In the genomic region with DNA sequence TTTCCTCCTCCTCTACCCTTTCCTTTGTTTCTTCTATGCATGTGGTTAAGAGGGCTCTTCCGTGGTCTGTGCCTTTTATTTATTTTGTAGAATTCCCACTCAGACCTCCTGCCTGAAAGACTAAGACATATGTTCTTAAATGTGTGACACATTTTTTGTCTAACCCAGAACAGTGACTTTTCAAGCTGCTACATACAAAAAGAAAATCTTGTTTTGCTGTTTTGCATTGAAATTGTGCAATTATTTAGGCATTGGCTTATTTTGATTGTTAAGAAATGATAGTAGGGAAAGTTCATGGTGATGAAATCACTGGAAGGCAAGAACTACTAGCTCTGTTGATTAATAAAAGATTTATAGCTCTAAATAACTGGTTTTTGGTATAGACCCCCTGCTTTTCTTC, we compare ENCODE assay signal across 19 cellular contexts.
A peak's percentile ranks its signal among the peaks of the same experiment; 100 is the strongest.
DNase-seq lines count a peak whose midpoint lies in the region; ATAC-seq and TF ChIP-seq lines count a peak whose summit lies in the region.
"Had no signal": no experiment of that assay in that cellular context is flagged by ENCODE, and none has a peak within 500 bp of the region (broad histone marks: within the 10 kb centered on the region; RNA-seq: fewer than 3 reads in every experiment).

No MANE protein-coding gene starts in this region.

- no peak overlapping the region for H3K4ac ChIP-seq in mesenchymal stem cell (ENCODE audit: low read depth in 1 of 2, low read length in 2 of 2)

- H3K23ac ChIP-seq in mesenchymal stem cell (ENCODE audit: low read length in 2 of 2): no peak overlapping the region

- intact Hi-C loops in CD14-positive monocyte (cut with micrococcal nuclease) (no loop called here), PC-9 (cut with micrococcal nuclease; ENCODE audit: unreplicated experiment) (no loop called here), left cardiac atrium (cut with DNase I) (no loop called here)

- H4K20me1 ChIP-seq in PC-9 (ENCODE audit: insufficient read depth): no peaks in the 10 kb centered on the region

- H3K9ac ChIP-seq in mesenchymal stem cell (ENCODE audit: low read length): no peak overlapping the region

- peaks cover 33% of the 10 kb centered on the region for H3K4me1 Mint-ChIP-seq in CD14-positive monocyte

- H3K27me3 Mint-ChIP-seq in CD14-positive monocyte (ENCODE audit: low read depth in 3 of 3): peaks cover 0 to 3% (median 0%) of the 10 kb centered on the region in 3 donors

- H2AFZ ChIP-seq in PC-9: no peak overlapping the region
- H2AFZ ChIP-seq in mesenchymal stem cell (ENCODE audit: low read depth, low read length): no peak overlapping the region

- no peak overlapping the region for H3K4me3 Mint-ChIP-seq in CD14-positive monocyte
- H3K4me3 Mint-ChIP-seq: stimulated activated effector memory CD8-positive, alpha-beta T cell treated with anti-CD3 and anti-CD28 coated beads, Interleukin-12 subunit alpha, Interleukin-12 subunit beta, amount 100 ng/mL, for 72 hours; T-helper 2 cell treated with Interferon-gamma antibody and Interleukin-4, amounts not matched to agents 5 μg/mL and 100 μg/mL, for 36 hours had no signal

- H3K9me3 ChIP-seq in PC-9 (ENCODE audit: insufficient read depth, low read depth) (no peaks in the 10 kb centered on the region), mesenchymal stem cell (ENCODE audit: control insufficient read depth, low read length) (no peaks in the 10 kb centered on the region)
- H3K9me3 ChIP-seq: ascending aorta, gastrocnemius medialis, neutrophil, sigmoid colon had no signal

- BruUV-seq in PC-9 (replicated peaks; lab: Mats Ljungman, UMichigan): no TSS peak

- H2BK15ac ChIP-seq in mesenchymal stem cell (ENCODE audit: low read depth, poor library complexity, severe bottlenecking): no peak overlapping the region

- peaks cover 38 to 73% of the 10 kb centered on the region in 2 donors for H3K36me3 Mint-ChIP-seq in CD14-positive monocyte

- H3K9me3 Mint-ChIP-seq in CD14-positive monocyte: no peaks in the 10 kb centered on the region
- H3K9me3 Mint-ChIP-seq: stimulated activated effector memory CD8-positive, alpha-beta T cell treated with anti-CD3 and anti-CD28 coated beads, Interleukin-12 subunit alpha, Interleukin-12 subunit beta, amount 100 ng/mL, for 72 hours; T-helper 2 cell treated with Interferon-gamma antibody and Interleukin-4, amounts not matched to agents 5 μg/mL and 100 μg/mL, for 36 hours had no signal

- WGBS in mesenchymal stem cell: no CpG with 5 or more reads among the region's 1 CpG

- no peak overlapping the region for H4K91ac ChIP-seq in mesenchymal stem cell (ENCODE audit: low read length)

- H3K4me1 ChIP-seq in PC-9 (replicated peaks; ENCODE audit: insufficient read depth): peaks cover 11% of the 10 kb centered on the region
- peaks cover 4% of the 10 kb centered on the region for H3K4me1 ChIP-seq in mesenchymal stem cell (ENCODE audit: control insufficient read depth, insufficient read depth, low read depth, low read length)
- H3K4me1 ChIP-seq: ascending aorta had no signal

- no peak overlapping the region for H4K8ac ChIP-seq in mesenchymal stem cell (ENCODE audit: low read length)

- peak overlapping the region; percentile 50 for H3K27ac ChIP-seq in PC-9
- peak overlapping the region; percentile 9 to 46 for H3K27ac ChIP-seq in coronary artery
- no peak overlapping the region for H3K27ac ChIP-seq in mesenchymal stem cell (ENCODE audit: low read length, poor library complexity, severe bottlenecking)
- H3K27ac ChIP-seq: ascending aorta, neutrophil had no signal

- H2AK5ac ChIP-seq in mesenchymal stem cell (ENCODE audit: low read length, severe bottlenecking): no peak overlapping the region

- DNase-seq in CD14-positive monocyte (ENCODE audit: low spot score) (no peak), PC-9 (no peak), coronary artery (ENCODE audit: low spot score) (no peak), mesenchymal stem cell (peak; percentile 78), UCSD-AML1 (lab: John Stamatoyannopoulos, UW; ENCODE audit: unreplicated experiment) (no peak), left cardiac atrium (no peak), NCI-H2029 (lab: John Stamatoyannopoulos, UW) (no peak)
- DNase-seq: activated CD4-positive, alpha-beta T cell treated with anti-CD3 and anti-CD28 coated beads for 4 hours; C1 segment of cervical spinal cord; DMS79; gastrocnemius medialis; H7; NCI-H82; sigmoid colon had no signal

- no peak overlapping the region for H3K18ac ChIP-seq in mesenchymal stem cell (ENCODE audit: low read depth in 1 of 2, low read length in 2 of 2)

- CTCF ChIA-PET in PC-9 (lab: Charles Lee): no interaction called here

- H3K4me3 ChIP-seq in PC-9 (no peak overlapping the region), coronary artery (no peak overlapping the region), mesenchymal stem cell (ENCODE audit: insufficient read depth in 1 of 2, low read depth in 1 of 2, low read length in 2 of 2) (no peak overlapping the region)
- H3K4me3 ChIP-seq: ascending aorta, gastrocnemius medialis, sigmoid colon had no signal

- no peaks in the 10 kb centered on the region for H3K27me3 ChIP-seq in PC-9 (ENCODE audit: insufficient read depth, low read depth)
- no peaks in the 10 kb centered on the region for H3K27me3 ChIP-seq in mesenchymal stem cell (ENCODE audit: control insufficient read depth in 1 of 2, insufficient read depth in 1 of 2, low read length in 2 of 2)
- H3K27me3 ChIP-seq: ascending aorta, gastrocnemius medialis, neutrophil, sigmoid colon had no signal

- peak overlapping the region; percentile 80 to 94 (median 92) for H3K27ac Mint-ChIP-seq in CD14-positive monocyte
- H3K27ac Mint-ChIP-seq: stimulated activated effector memory CD8-positive, alpha-beta T cell treated with anti-CD3 and anti-CD28 coated beads, Interleukin-12 subunit alpha, Interleukin-12 subunit beta, amount 100 ng/mL, for 72 hours; T-helper 2 cell treated with Interferon-gamma antibody and Interleukin-4, amounts not matched to agents 5 μg/mL and 100 μg/mL, for 36 hours had no signal

- no peak overlapping the region for H2BK12ac ChIP-seq in mesenchymal stem cell (ENCODE audit: low read length in 2 of 2)

- H3F3A ChIP-seq in PC-9 (ENCODE audit: insufficient read depth, low read depth): peaks cover 16% of the 10 kb centered on the region; the same call in 1 of the 2 replicates

- ATAC-seq in left cardiac atrium (no peak), GM18858 (IDR thresholded peaks at IDR 0.05; ENCODE audit: unreplicated experiment) (no peak)
- ATAC-seq: gastrocnemius medialis; stimulated activated effector memory CD8-positive, alpha-beta T cell treated with anti-CD3 and anti-CD28 coated beads, Interleukin-12 subunit alpha, Interleukin-12 subunit beta, amount 100 ng/mL, for 72 hours had no signal

- H3K36me3 ChIP-seq in PC-9 (ENCODE audit: low read depth): peaks cover 3% of the 10 kb centered on the region; the same call in 1 of the 2 replicates
- peaks cover 2 to 24% of the 10 kb centered on the region in 2 experiments for H3K36me3 ChIP-seq in mesenchymal stem cell (ENCODE audit: control insufficient read depth in 1 of 2, insufficient read depth in 2 of 2, low read depth in 1 of 2, low read length in 2 of 2)

- no peak overlapping the region for H3K14ac ChIP-seq in mesenchymal stem cell (ENCODE audit: low read length in 2 of 2)

- H3K79me2 ChIP-seq in PC-9 (ENCODE audit: low read depth): no peaks in the 10 kb centered on the region

- H3K4me2 ChIP-seq in PC-9: no peak overlapping the region
- no peak overlapping the region for H3K4me2 ChIP-seq in mesenchymal stem cell (ENCODE audit: low read length, poor library complexity, severe bottlenecking)

- POLR2A ChIA-PET in PC-9 (lab: Charles Lee; ENCODE audit: unreplicated experiment): no interaction called here

- H2BK5ac ChIP-seq in mesenchymal stem cell (ENCODE audit: low read depth, low read length, poor library complexity, severe bottlenecking): no peak overlapping the region

- TF ChIP-seq CTCF in CD14-positive monocyte (IDR thresholded peaks at IDR 0.05): no peak
- TF ChIP-seq CTCF in PC-9 (conservative IDR thresholded peaks at IDR 0.05): no peak
- TF ChIP-seq CTCF in coronary artery (IDR thresholded peaks at IDR 0.05): no peak

- H2BK120ac ChIP-seq in mesenchymal stem cell (ENCODE audit: low read depth, low read length): no peak overlapping the region

- no peaks in the 10 kb centered on the region for H3K9me2 ChIP-seq in PC-9 (ENCODE audit: insufficient read depth)

- no peaks in the 10 kb centered on the region for H3K79me1 ChIP-seq in mesenchymal stem cell (replicated peaks; ENCODE audit: low read length, poor library complexity, severe bottlenecking)
